34 cellular contexts compared by ENCODE assay signal in the genomic region with DNA sequence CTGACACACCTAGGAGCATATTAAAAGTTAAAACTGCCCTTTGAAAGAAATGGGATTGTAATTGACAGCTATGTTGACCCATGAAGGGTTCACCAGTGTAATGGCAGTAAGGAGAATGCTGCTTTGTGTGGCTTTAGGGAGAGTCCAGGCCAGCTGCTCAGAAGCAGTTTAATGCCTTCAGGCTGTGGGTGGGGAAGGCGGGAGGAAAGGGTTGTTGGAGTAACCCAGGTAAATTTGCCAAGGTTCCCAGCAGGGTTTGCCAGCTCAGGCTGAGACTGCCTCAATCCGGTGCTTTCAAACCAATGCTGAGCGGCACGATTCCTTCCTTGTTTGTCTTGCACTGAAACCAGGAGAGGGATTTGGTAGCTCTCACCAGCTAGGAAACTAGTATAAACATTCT.
A peak's percentile ranks its signal among the peaks of the same experiment; 100 is the strongest.
DNase-seq lines count a peak whose midpoint lies in the region; ATAC-seq, FAIRE-seq and TF ChIP-seq lines count a peak whose summit lies in the region.
"Had no signal": no experiment of that assay in that cellular context is flagged by ENCODE, and none has a peak within 500 bp of the region (broad histone marks: within the 10 kb centered on the region; RNA-seq: fewer than 3 reads in every experiment).

No MANE protein-coding gene starts in this region.

- no TSS peak for BruUV-seq in GM12878 (replicated peaks; lab: Mats Ljungman, UMichigan)

- H3K79me2 ChIP-seq in GM12878 (ENCODE audit: control insufficient read depth, insufficient read depth, low read length) = no peaks in the 10 kb centered on the region

- H3K4me1 ChIP-seq in GM12878 (ENCODE audit: control insufficient read depth, insufficient read depth, low read length) (no peaks in the 10 kb centered on the region), kidney (ENCODE audit: control insufficient read depth in 1 of 2, insufficient read depth in 1 of 2, low read depth in 1 of 2, low read length in 2 of 2) (no peaks in the 10 kb centered on the region), sigmoid colon (no peaks in the 10 kb centered on the region)
- H3K4me1 ChIP-seq: ascending aorta, esophagus muscularis mucosa, HAP-1, heart right ventricle had no signal

- H3K4me2 ChIP-seq in GM12878 (ENCODE audit: control insufficient read depth, insufficient read depth) = no peak overlapping the region
- H3K4me2 ChIP-seq: SK-N-SH had no signal

- ATAC-seq in GM12878 (peak; percentile 55), HG02938 (IDR thresholded peaks at IDR 0.05; ENCODE audit: unreplicated experiment) (no peak)
- ATAC-seq: activated CD8-positive, alpha-beta memory T cell treated with anti-CD3 and anti-CD28 coated beads, Interleukin-2, amount 10 ng/mL, durations not matched to agents 7 days and 5 days; heart right ventricle had no signal

- TF ChIP-seq EP300 in GM12878 (IDR thresholded peaks at IDR 0.05; ENCODE audit: borderline replicate concordance in 1 of 2, control insufficient read depth in 1 of 2, low read depth in 2 of 2, low read length in 2 of 2) = no peak
- TF ChIP-seq EP300 in sigmoid colon (IDR thresholded peaks at IDR 0.05) = no peak

- H3K9me3 Mint-ChIP-seq in T-helper 2 cell treated with Interferon-gamma antibody and Interleukin-4, amounts not matched to agents 5 μg/mL and 100 μg/mL, for 36 hours = no peaks in the 10 kb centered on the region
- H3K9me3 Mint-ChIP-seq: nephron; T-helper 1 cell treated with Interleukin-12 subunit alpha and Interleukin-12 subunit beta and Interleukin-4 antibody, amounts not matched to agents 30 μg/mL and 1 μg/mL, for 36 hours had no signal

- no peak for TF ChIP-seq RAD21 in GM12878 (IDR thresholded peaks at IDR 0.05; ENCODE audit: insufficient read depth, low read depth, low read length)

- H3K27me3 Mint-ChIP-seq in T-helper 2 cell treated with Interferon-gamma antibody and Interleukin-4, amounts not matched to agents 5 μg/mL and 100 μg/mL, for 36 hours (ENCODE audit: low read depth) = no peaks in the 10 kb centered on the region
- H3K27me3 Mint-ChIP-seq: activated CD8-positive, alpha-beta memory T cell treated with anti-CD3 and anti-CD28 coated beads, Interleukin-2, amount 10 ng/mL, durations not matched to agents 7 days and 5 days; activated naive CD8-positive, alpha-beta T cell treated with anti-CD3 and anti-CD28 coated beads, Interleukin-2, amount 10 ng/mL, durations not matched to agents 7 days and 5 days; type B pancreatic cell had no signal

- TF ChIP-seq CTCF in GM12878 (IDR thresholded peaks at IDR 0.05 in 2 of 3, conservative IDR thresholded peaks at IDR 0.05 in 1 of 3; ENCODE audit: control insufficient read depth in 2 of 3, extremely low read depth in 1 of 3, insufficient read depth in 1 of 3, low read depth in 3 of 3, low read length in 3 of 3) (no peak), kidney (IDR thresholded peaks at IDR 0.05; ENCODE audit: borderline replicate concordance, extremely low read depth, insufficient read depth) (no peak), sigmoid colon (IDR thresholded peaks at IDR 0.05) (no peak)

- H4K20me1 ChIP-seq in GM12878 (ENCODE audit: control insufficient read depth, insufficient read depth) = no peaks in the 10 kb centered on the region

- no peaks in the 10 kb centered on the region for H3K4me1 Mint-ChIP-seq in T-helper 2 cell treated with Interferon-gamma antibody and Interleukin-4, amounts not matched to agents 5 μg/mL and 100 μg/mL, for 36 hours (ENCODE audit: low read depth)
- H3K4me1 Mint-ChIP-seq: activated CD8-positive, alpha-beta memory T cell treated with anti-CD3 and anti-CD28 coated beads, Interleukin-2, amount 10 ng/mL, durations not matched to agents 7 days and 5 days; activated naive CD8-positive, alpha-beta T cell treated with anti-CD3 and anti-CD28 coated beads, Interleukin-2, amount 10 ng/mL, durations not matched to agents 7 days and 5 days had no signal

- 11% methylated on average over 4 of the region's 4 CpGs for WGBS in GM12878 (ENCODE audit: insufficient coverage, insufficient replicate concordance, low lambda C conversion rate, missing lambda C conversion rate)
- WGBS in sigmoid colon, 2 donors = 13 to 70% methylated on average over 4 of the region's 4 CpGs

- CTCF ChIA-PET in GM12878 (lab: Yijun Ruan, JAX) = interaction anchor here (1.3 kb wide), 1 partner anchor 304 kb away, joined by 3 read pairs; no protein-coding TSS in a partner anchor

- H3K4me3 ChIP-seq in GM12878 = no peak overlapping the region
- H3K4me3 ChIP-seq in kidney (ENCODE audit: low read length in 2 of 2) = no peak overlapping the region
- H3K4me3 ChIP-seq in sigmoid colon = no peak overlapping the region
- H3K4me3 ChIP-seq: ascending aorta, esophagus muscularis mucosa, HAP-1, heart right ventricle, lung had no signal

- FAIRE-seq in GM12878 (lab: Jason Lieb, UNC) = no peak
- no peak for FAIRE-seq in kidney (lab: Jason Lieb, UNC)
- FAIRE-seq: A204.1, GM12891 had no signal

- RAD21 ChIA-PET in GM12878 (lab: Charles Lee; ENCODE audit: unreplicated experiment) = interaction anchor here (0.6 to 1.5 kb wide), 2 partner anchors 38 to 67 kb away, joined by 3 read pairs; no protein-coding TSS in a partner anchor

- H2AFZ ChIP-seq in GM12878 (ENCODE audit: control insufficient read depth, low read depth, low read length) = no peak overlapping the region

- in situ Hi-C loops in GM12878 (cut with MboI) = no loop called here

- no peaks in the 10 kb centered on the region; the same call in 2 of the 3 replicates for H3K9me3 ChIP-seq in GM12878 (replicated peaks; ENCODE audit: control insufficient read depth, insufficient read depth, low read length)
- no peaks in the 10 kb centered on the region for H3K9me3 ChIP-seq in kidney (ENCODE audit: control insufficient read depth in 1 of 2, low read length in 2 of 2)
- H3K9me3 ChIP-seq in sigmoid colon = no peaks in the 10 kb centered on the region
- H3K9me3 ChIP-seq: ascending aorta, esophagus muscularis mucosa, HAP-1, SK-N-SH had no signal

- DNase-seq in SIG-M5 treated with dmso at 0.1 percent for 504 hours (lab: John Stamatoyannopoulos, UW; ENCODE audit: unreplicated experiment) (peak; percentile 30), SIG-M5 (lab: John Stamatoyannopoulos, UW) (no peak), GM12878 (ENCODE audit: low read depth, low spot score) (no peak), kidney (peak; percentile 86), SK-N-DZ (ENCODE audit: low spot score) (no peak), sigmoid colon (no peak)
- no peak for DNase-seq in T-helper 2 cell treated with Interferon-gamma antibody and Interleukin-4, amounts not matched to agents 5 μg/mL and 100 μg/mL, for 36 hours (ENCODE audit: low spot score)
- DNase-seq: activated CD4-positive, alpha-beta T cell treated with anti-CD3 and anti-CD28 coated beads, Interleukin-2, amount 50 U/mL, for 4 hours; activated CD8-positive, alpha-beta memory T cell treated with anti-CD3 and anti-CD28 coated beads, Interleukin-2, amount 10 ng/mL, durations not matched to agents 7 days and 5 days; activated gamma-delta T cell treated with Interleukin-2 at 50 U/mL for 16 hours; activated naive CD8-positive, alpha-beta T cell treated with anti-CD3 and anti-CD28 coated beads, Interleukin-2, amount 10 ng/mL, durations not matched to agents 7 days and 5 days; activated T-cell treated with anti-CD3 and anti-CD28 coated beads, Interleukin-2, amount 50 U/mL, for 48 hours; cortex of kidney; effector memory CD4-positive, alpha-beta T cell; EL; foreskin fibroblast; heart right ventricle; Kasumi-1; kidney glomerular epithelial cell; NCI-H1048; RPMI8226; SK-N-SH; stimulated activated CD4-positive, alpha-beta T cell treated with anti-CD3 and anti-CD28 coated beads, Interleukin-15, amount 100 ng/mL, for 24 hours; stimulated activated CD4-positive, alpha-beta T cell treated with anti-CD3 and anti-CD28 coated beads, Interleukin-4, amount 100 ng/mL, for 4 hours had no signal

- SMC1A ChIA-PET in GM12878 (lab: Charles Lee; ENCODE audit: uncharacterized antibody, unreplicated experiment) = interaction anchor here (0.6 kb wide), 1 partner anchor 20 kb away, joined by 3 read pairs; no protein-coding TSS in a partner anchor

- POLR2A ChIA-PET in GM12878 (lab: Charles Lee) = no interaction called here

- H3K27ac ChIP-seq in GM12878 (ENCODE audit: control insufficient read depth, insufficient read depth) (no peak overlapping the region), kidney (ENCODE audit: low read depth in 2 of 2, low read length in 2 of 2) (peak overlapping the region in 1 of 2 donors; percentile 15), sigmoid colon (no peak overlapping the region)
- H3K27ac ChIP-seq: ascending aorta, esophagus muscularis mucosa, heart right ventricle had no signal

- no peaks in the 10 kb centered on the region for H3K27me3 ChIP-seq in GM12878 (replicated peaks in 1 of 2; ENCODE audit: control insufficient read depth in 2 of 2, insufficient read depth in 2 of 2, low read length in 1 of 2)
- no peaks in the 10 kb centered on the region for H3K27me3 ChIP-seq in sigmoid colon
- H3K27me3 ChIP-seq: ascending aorta, esophagus muscularis mucosa, heart right ventricle had no signal

- intact Hi-C loops in GM12878 (cut with micrococcal nuclease; ENCODE audit: unreplicated experiment) = no loop called here
- intact Hi-C loops in kidney (cut with DNase I) = no loop called here
- intact Hi-C loops in sigmoid colon (cut with DNase I) = no loop called here

- no peak overlapping the region for H3K27ac Mint-ChIP-seq in T-helper 2 cell treated with Interferon-gamma antibody and Interleukin-4, amounts not matched to agents 5 μg/mL and 100 μg/mL, for 36 hours
- H3K27ac Mint-ChIP-seq: activated CD8-positive, alpha-beta memory T cell treated with anti-CD3 and anti-CD28 coated beads, Interleukin-2, amount 10 ng/mL, durations not matched to agents 7 days and 5 days; activated naive CD8-positive, alpha-beta T cell treated with anti-CD3 and anti-CD28 coated beads, Interleukin-2, amount 10 ng/mL, durations not matched to agents 7 days and 5 days; nephron; T-helper 1 cell treated with Interleukin-12 subunit alpha and Interleukin-12 subunit beta and Interleukin-4 antibody, amounts not matched to agents 30 μg/mL and 1 μg/mL, for 36 hours; type B pancreatic cell had no signal

- no peak overlapping the region for H3K4me3 Mint-ChIP-seq in T-helper 2 cell treated with Interferon-gamma antibody and Interleukin-4, amounts not matched to agents 5 μg/mL and 100 μg/mL, for 36 hours
- H3K4me3 Mint-ChIP-seq: activated CD8-positive, alpha-beta memory T cell treated with anti-CD3 and anti-CD28 coated beads, Interleukin-2, amount 10 ng/mL, durations not matched to agents 7 days and 5 days; activated naive CD8-positive, alpha-beta T cell treated with anti-CD3 and anti-CD28 coated beads, Interleukin-2, amount 10 ng/mL, durations not matched to agents 7 days and 5 days; nephron; T-helper 1 cell treated with Interleukin-12 subunit alpha and Interleukin-12 subunit beta and Interleukin-4 antibody, amounts not matched to agents 30 μg/mL and 1 μg/mL, for 36 hours; type B pancreatic cell had no signal

- H3K9ac ChIP-seq in GM12878 (ENCODE audit: control insufficient read depth, insufficient read depth, low read length) (no peak overlapping the region), kidney (ENCODE audit: low read length in 2 of 2) (no peak overlapping the region)
- H3K9ac ChIP-seq: SK-N-SH had no signal

- TF ChIP-seq POLR2A in GM12878 (IDR thresholded peaks at IDR 0.05; ENCODE audit: low read depth, low read length) (no peak), sigmoid colon (IDR thresholded peaks at IDR 0.05) (no peak)

- no peaks in the 10 kb centered on the region for H3K36me3 Mint-ChIP-seq in T-helper 2 cell treated with Interferon-gamma antibody and Interleukin-4, amounts not matched to agents 5 μg/mL and 100 μg/mL, for 36 hours (ENCODE audit: low read depth)
- H3K36me3 Mint-ChIP-seq: activated CD8-positive, alpha-beta memory T cell treated with anti-CD3 and anti-CD28 coated beads, Interleukin-2, amount 10 ng/mL, durations not matched to agents 7 days and 5 days; activated naive CD8-positive, alpha-beta T cell treated with anti-CD3 and anti-CD28 coated beads, Interleukin-2, amount 10 ng/mL, durations not matched to agents 7 days and 5 days; type B pancreatic cell had no signal

- H3K36me3 ChIP-seq in GM12878 (ENCODE audit: control insufficient read depth in 2 of 2, insufficient read depth in 2 of 2, low read length in 1 of 2) = no peaks in the 10 kb centered on the region
- no peaks in the 10 kb centered on the region for H3K36me3 ChIP-seq in kidney (ENCODE audit: control insufficient read depth in 1 of 2, insufficient read depth in 2 of 2, low read length in 2 of 2)
- H3K36me3 ChIP-seq in sigmoid colon = no peaks in the 10 kb centered on the region
- H3K36me3 ChIP-seq: esophagus muscularis mucosa, HAP-1, heart right ventricle had no signal

Comparison
In these comparisons a context has a peak if more than half of its experiments do, and no peak if none do; other contexts are left out.
1. DNase-seq: peak in SIG-M5 treated with dmso at 0.1 percent for 504 hours (single experiment) and kidney (single experiment); none in SIG-M5 (single experiment), GM12878 (single experiment), T-helper 2 cell treated with Interferon-gamma antibody and Interleukin-4, amounts not matched to agents 5 μg/mL and 100 μg/mL, for 36 hours (single experiment), SK-N-DZ (single experiment) and sigmoid colon (single experiment).